Comparison of ENCODE assay signal across 8 cellular contexts in genomic region chr16:30941600-30942420, GRCh38. TPM values are rescaled to one million over a fixed set of nuclear protein-coding genes. Genes with fewer than 3 reads are reported as not detected.
DNase-seq lines count a peak whose midpoint lies in the region; ATAC-seq and TF ChIP-seq lines count a peak whose summit lies in the region.

No MANE protein-coding gene starts in this region.

- TF ChIP-seq EP300 in Ishikawa (IDR thresholded peaks at IDR 0.05; ENCODE audit: borderline replicate concordance) = no peak

- H3K9me3 ChIP-seq in adrenal gland (replicated peaks in 1 of 3) = no peaks in the 10 kb centered on the region
- no peaks in the 10 kb centered on the region for H3K9me3 ChIP-seq in heart right ventricle

- peak overlapping the region in 3 of 5 donors; percentile 13 to 69 (median 24) for H3K27ac ChIP-seq in adrenal gland
- no peak overlapping the region for H3K27ac ChIP-seq in heart right ventricle

- DNase-seq in EL = peak; percentile 74
- DNase-seq in SK-N-DZ (ENCODE audit: low spot score) = peak; percentile 65
- peak; percentile 76 to 93 (median 85) for DNase-seq in adrenal gland
- peak; percentile 71 to 73 for DNase-seq in heart right ventricle
- peak; percentile 82 for DNase-seq in retina
- DNase-seq in NCI-H187 treated with DMSO at 0.1 percent for 48 hours (lab: John Stamatoyannopoulos, UW) = no peak

- H3K4me1 ChIP-seq in adrenal gland (replicated peaks in 1 of 2) = no peaks in the 10 kb centered on the region
- H3K4me1 ChIP-seq in heart right ventricle = peaks cover 0 to 24% (median 8%) of the 10 kb centered on the region in 9 donors

- ATAC-seq in GM21529 (IDR thresholded peaks at IDR 0.05; ENCODE audit: unreplicated experiment) = peak; percentile 89
- ATAC-seq in heart right ventricle = peak; percentile 82 to 92 (median 88)

- peak; percentile 74 for TF ChIP-seq RAD21 in Ishikawa (IDR thresholded peaks at IDR 0.05; ENCODE audit: low read depth)

- no peak for TF ChIP-seq POLR2A in adrenal gland (IDR thresholded peaks at IDR 0.05)

- WGBS in adrenal gland, 4 donors = 22 to 75% (median 48%) methylated on average over 4 to 15 of the region's 15 CpGs
- 24 to 27% methylated on average over 15 of the region's 15 CpGs for WGBS in heart right ventricle, 2 donors

- TF ChIP-seq CTCF in adrenal gland (IDR thresholded peaks at IDR 0.05) (peak; percentile 66 to 88 (median 80)), heart right ventricle (IDR thresholded peaks at IDR 0.05) (peak; percentile 75 to 92 (median 88))

- H3K27me3 ChIP-seq in adrenal gland = no peaks in the 10 kb centered on the region
- no peaks in the 10 kb centered on the region for H3K27me3 ChIP-seq in heart right ventricle

- H3K4me3 ChIP-seq in adrenal gland (no peak overlapping the region), heart right ventricle (no peak overlapping the region)

- H3K36me3 ChIP-seq in adrenal gland (replicated peaks in 1 of 2) (peaks cover 0 to 20% of the 10 kb centered on the region in 2 donors), heart right ventricle (peaks cover 0 to 63% (median 0%) of the 10 kb centered on the region in 9 donors)

- intact Hi-C loops in adrenal gland (cut with DNase I) = no loop called here
- intact Hi-C loops in heart right ventricle (cut with DNase I) = no loop called here

TF ChIP-seq in Ishikawa, 13 proteins besides CTCF, POLR2A, EP300 and RAD21:
- TF ChIP-seq YY1 (IDR thresholded peaks at IDR 0.05; ENCODE audit: low read depth) (no peak), REST (IDR thresholded peaks at IDR 0.05; ENCODE audit: low read depth) (no peak), NFIC (IDR thresholded peaks at IDR 0.05) (no peak), MAX (IDR thresholded peaks at IDR 0.05) (peak; percentile 63; the same call in 1 of the 2 replicates), USF1 (IDR thresholded peaks at IDR 0.05) (0 out of 2 replicates have a peak, but pooled peaks have one; percentile 27)

RNA-seq across cellular contexts. Expression of gene ORAI3, which starts 7.1 kb away (rescaled TPM):
- 5.0 and 6.2 TPM in 2 replicates for polyA plus RNA-seq in SK-N-DZ (2014; cell fraction: cytosol; rRNA removed)
- 1.1 and 7.3 TPM in 2 replicates for polyA plus RNA-seq in SK-N-DZ (2014; cell fraction: nucleus; rRNA removed)
- total RNA-seq in adrenal gland = 100 to 1,000 TPM in 1 of 8 donors, 10 to 100 TPM in 7; 25.6 to 101 (median 88.5) TPM
- polyA plus RNA-seq in adrenal gland = 10 to 100 TPM; 19.5 to 60.5 (median 45.8) TPM
- 10 to 100 TPM in 8 of 10 donors, 1 to 10 TPM in 2; 7.8 to 19.8 (median 11.4) TPM for total RNA-seq in heart right ventricle
- polyA plus RNA-seq in heart right ventricle = 10 to 100 TPM; 10.1 to 15.4 TPM

RNA-seq across cellular contexts. Expression of gene SETD1A, which starts 15.7 kb away (rescaled TPM):
- polyA plus RNA-seq in SK-N-DZ (2014; cell fraction: cytosol; rRNA removed) = 4.9 and 5.6 TPM in 2 replicates
- 6.9 and 10.6 TPM in 2 replicates for polyA plus RNA-seq in SK-N-DZ (2014; cell fraction: nucleus; rRNA removed)
- total RNA-seq in adrenal gland (10 to 100 TPM in 6 of 8 donors, 1 to 10 TPM in 2; 6.0 to 23.0 (median 12.8) TPM), heart right ventricle (10 to 100 TPM in 2 of 10 donors, 1 to 10 TPM in 8; 7.5 to 11.4 (median 9.2) TPM)
- polyA plus RNA-seq in adrenal gland (10 to 100 TPM in 2 of 3 donors, 1 to 10 TPM in 1; 8.7 to 40.1 (median 19.1) TPM), heart right ventricle (10 to 100 TPM in 1 of 2 donors, 1 to 10 TPM in 1; 5.8 to 11.2 TPM)

RNA-seq across cellular contexts. Expression of gene FBXL19, which starts 18.4 kb away (rescaled TPM):
- polyA plus RNA-seq in SK-N-DZ (2014; cell fraction: cytosol; rRNA removed) = 29.6 and 48.9 TPM in 2 replicates
- 36.6 and 41.0 TPM in 2 replicates for polyA plus RNA-seq in SK-N-DZ (2014; cell fraction: nucleus; rRNA removed)
- total RNA-seq in adrenal gland = 10 to 100 TPM in 7 of 8 donors, 1 to 10 TPM in 1; 6.6 to 17.6 (median 12.5) TPM
- polyA plus RNA-seq in adrenal gland = 10 to 100 TPM in 2 of 3 donors, 1 to 10 TPM in 1; 1.6 to 74.1 (median 14.0) TPM
- total RNA-seq in heart right ventricle = 1 to 10 TPM; 4.1 to 8.7 (median 5.8) TPM
- 10 to 100 TPM in 1 of 2 donors, 1 to 10 TPM in 1; 5.4 to 14.1 TPM for polyA plus RNA-seq in heart right ventricle

RNA-seq across cellular contexts. Expression of gene HSD3B7, which starts 43.2 kb away (rescaled TPM):
- polyA plus RNA-seq in SK-N-DZ (2014; cell fraction: cytosol; rRNA removed) = 1.6 and 2.3 TPM in 2 replicates
- polyA plus RNA-seq in SK-N-DZ (2014; cell fraction: nucleus; rRNA removed) = 8.9 and 12.2 TPM in 2 replicates
- total RNA-seq in adrenal gland (10 to 100 TPM; 26.1 to 78.8 (median 39.2) TPM), heart right ventricle (10 to 100 TPM in 1 of 10 donors, 1 to 10 TPM in 9; 3.3 to 13.3 (median 5.3) TPM)
- polyA plus RNA-seq in adrenal gland (10 to 100 TPM; 11.1 to 46.3 (median 24.3) TPM), heart right ventricle (10 to 100 TPM in 1 of 2 donors, 1 to 10 TPM in 1; 6.8 to 12.2 TPM)

RNA-seq across cellular contexts. Expression of gene CTF1, which starts 45.4 kb away (rescaled TPM):
- 0.10 and 0.60 TPM in 2 replicates for polyA plus RNA-seq in SK-N-DZ (2014; cell fraction: cytosol; rRNA removed)
- 0.13 TPM in 1 of 2 replicates, not detected in the other for polyA plus RNA-seq in SK-N-DZ (2014; cell fraction: nucleus; rRNA removed)
- total RNA-seq in adrenal gland (10 to 100 TPM in 4 of 8 donors, 1 to 10 TPM in 4; 3.4 to 13.9 (median 9.1) TPM), heart right ventricle (10 to 100 TPM in 9 of 10 donors, 1 to 10 TPM in 1; 8.6 to 28.2 (median 19.9) TPM)
- polyA plus RNA-seq in adrenal gland (1 to 10 TPM; 4.0 to 7.0 (median 4.7) TPM), heart right ventricle (10 to 100 TPM in 1 of 2 donors, 1 to 10 TPM in 1; 6.5 to 10.4 TPM)

Comparison
In these comparisons a context has a peak if more than half of its experiments do, and no peak if none do; other contexts are left out.
1. H3K27ac ChIP-seq: peak in adrenal gland (3 of 5); none in heart right ventricle (0 of 10).